ENCODE assay signal across 8 cellular contexts in genomic region chr2:62197609-62198236, GRCh38. TPM values are rescaled to one million over a fixed set of nuclear protein-coding genes. Genes with fewer than 3 reads are reported as not detected.
DNase-seq lines count a peak whose midpoint lies in the region; ATAC-seq and TF ChIP-seq lines count a peak whose summit lies in the region.

No MANE protein-coding gene starts in this region.

- TF ChIP-seq POLR2A in thyroid gland (IDR thresholded peaks at IDR 0.05), result peak in 1 of 2 donors; percentile 38

- H3K9ac ChIP-seq in endocrine pancreas (ENCODE audit: control insufficient read depth, insufficient read depth, low read length), result peak overlapping the region; percentile 61

- H3K27ac Mint-ChIP-seq in T-helper 2 cell treated with Interferon-gamma antibody and Interleukin-4, amounts not matched to agents 5 μg/mL and 100 μg/mL, for 36 hours, result peak overlapping the region; percentile 82

- peaks cover 3% of the 10 kb centered on the region for H3K4me1 ChIP-seq in endocrine pancreas (ENCODE audit: control insufficient read depth, insufficient read depth, low read length)
- H3K4me1 ChIP-seq in mesodermal cell (ENCODE audit: control insufficient read depth, insufficient read depth, low read length, poor library complexity, severe bottlenecking), result no peaks in the 10 kb centered on the region
- H3K4me1 ChIP-seq in thyroid gland, result peaks cover 40 to 52% of the 10 kb centered on the region in 2 donors

- TF ChIP-seq CTCF in thyroid gland (IDR thresholded peaks at IDR 0.05), result peak in 1 of 6 experiments; percentile 12

- H3K36me3 ChIP-seq in endocrine pancreas (ENCODE audit: control insufficient read depth, insufficient read depth, low read length), result no peaks in the 10 kb centered on the region
- H3K36me3 ChIP-seq in mesodermal cell (ENCODE audit: control insufficient read depth, insufficient read depth, low read length), result no peaks in the 10 kb centered on the region
- H3K36me3 ChIP-seq in thyroid gland, result no peaks in the 10 kb centered on the region

- ATAC-seq in GM21381 (IDR thresholded peaks at IDR 0.05; ENCODE audit: unreplicated experiment) (no peak), GM18873 (IDR thresholded peaks at IDR 0.05; ENCODE audit: low FRiP score, unreplicated experiment) (no peak)

- intact Hi-C loops in thyroid gland (cut with DNase I), result loop anchor here (5.0 to 10.0 kb wide), 4 partner anchors 97 to 283 kb away; no protein-coding TSS in a partner anchor

- H3K36me3 Mint-ChIP-seq in T-helper 2 cell treated with Interferon-gamma antibody and Interleukin-4, amounts not matched to agents 5 μg/mL and 100 μg/mL, for 36 hours (ENCODE audit: low read depth), result peaks cover 8% of the 10 kb centered on the region

- H3K4me3 ChIP-seq in endocrine pancreas (ENCODE audit: control insufficient read depth, insufficient read depth, low read length) (peak overlapping the region; percentile 59), mesodermal cell (ENCODE audit: extremely low read depth, insufficient read depth, low read length, poor library complexity, severe bottlenecking) (peak overlapping the region; percentile 96), thyroid gland (replicated peaks in 1 of 3) (peak overlapping the region; percentile 12 to 94 (median 92))

- H3K27me3 ChIP-seq in endocrine pancreas (ENCODE audit: control insufficient read depth, insufficient read depth, low read length) (no peaks in the 10 kb centered on the region), thyroid gland (no peaks in the 10 kb centered on the region)

- H3K9me3 ChIP-seq in endocrine pancreas (ENCODE audit: control insufficient read depth, low read length) (no peaks in the 10 kb centered on the region), mesodermal cell (ENCODE audit: control insufficient read depth, low read length) (no peaks in the 10 kb centered on the region), thyroid gland (no peaks in the 10 kb centered on the region)

- H3K4me3 Mint-ChIP-seq in T-helper 2 cell treated with Interferon-gamma antibody and Interleukin-4, amounts not matched to agents 5 μg/mL and 100 μg/mL, for 36 hours, result peak overlapping the region; percentile 92

- no peaks in the 10 kb centered on the region for H3K27me3 Mint-ChIP-seq in T-helper 2 cell treated with Interferon-gamma antibody and Interleukin-4, amounts not matched to agents 5 μg/mL and 100 μg/mL, for 36 hours (ENCODE audit: low read depth)

- peak; percentile 19 for DNase-seq in activated naive CD4-positive, alpha-beta T cell treated with Interleukin-2 at 50 U/mL for 16 hours
- DNase-seq in activated naive CD4-positive, alpha-beta T cell (lab: John Stamatoyannopoulos, UW), result no peak
- no peak for DNase-seq in T-helper 2 cell treated with Interferon-gamma antibody and Interleukin-4, amounts not matched to agents 5 μg/mL and 100 μg/mL, for 36 hours (ENCODE audit: low spot score)
- DNase-seq in thyroid gland, result peak; percentile 73 to 78

- no peaks in the 10 kb centered on the region for H3K9me3 Mint-ChIP-seq in T-helper 2 cell treated with Interferon-gamma antibody and Interleukin-4, amounts not matched to agents 5 μg/mL and 100 μg/mL, for 36 hours

- WGBS in mesodermal cell (ENCODE audit: insufficient coverage in 2 of 2), 2 experiments, result 0 to 2% methylated on average over 7 to 13 of the region's 20 CpGs
- WGBS in thyroid gland, 2 donors, result 6 to 8% methylated on average over 14 to 15 of the region's 20 CpGs

- H3K27ac ChIP-seq in mesodermal cell (ENCODE audit: low read depth, low read length, severe bottlenecking) (no peak overlapping the region), thyroid gland (peak overlapping the region; percentile 94 to 96 (median 96))

- H3K4me1 Mint-ChIP-seq in T-helper 2 cell treated with Interferon-gamma antibody and Interleukin-4, amounts not matched to agents 5 μg/mL and 100 μg/mL, for 36 hours (ENCODE audit: low read depth), result peaks cover 48% of the 10 kb centered on the region

RNA-seq across cellular contexts. Expression of gene B3GNT2, which starts 1.8 kb away (rescaled TPM):
- 21.4 TPM for polyA plus RNA-seq in mesodermal cell (2013, experiment 1 of 2)
- polyA plus RNA-seq in mesodermal cell (2013, experiment 2 of 2), result 19.4 TPM
- 10 to 100 TPM; 18.9 to 37.1 (median 27.3) TPM for total RNA-seq in thyroid gland

Comparison
In these comparisons a context has a peak if more than half of its experiments do, and no peak if none do; other contexts are left out.
1. DNase-seq: peak in activated naive CD4-positive, alpha-beta T cell treated with Interleukin-2 at 50 U/mL for 16 hours (single experiment) and thyroid gland (2 of 2); none in activated naive CD4-positive, alpha-beta T cell (0 of 4) and T-helper 2 cell treated with Interferon-gamma antibody and Interleukin-4, amounts not matched to agents 5 μg/mL and 100 μg/mL, for 36 hours (single experiment).
2. Peak in every context shown above with its lines, with median percentiles within 50 percentile points of each other: H3K4me3 ChIP-seq.